Comparison of ENCODE assay signal across 1 cellular context in the genomic region with DNA sequence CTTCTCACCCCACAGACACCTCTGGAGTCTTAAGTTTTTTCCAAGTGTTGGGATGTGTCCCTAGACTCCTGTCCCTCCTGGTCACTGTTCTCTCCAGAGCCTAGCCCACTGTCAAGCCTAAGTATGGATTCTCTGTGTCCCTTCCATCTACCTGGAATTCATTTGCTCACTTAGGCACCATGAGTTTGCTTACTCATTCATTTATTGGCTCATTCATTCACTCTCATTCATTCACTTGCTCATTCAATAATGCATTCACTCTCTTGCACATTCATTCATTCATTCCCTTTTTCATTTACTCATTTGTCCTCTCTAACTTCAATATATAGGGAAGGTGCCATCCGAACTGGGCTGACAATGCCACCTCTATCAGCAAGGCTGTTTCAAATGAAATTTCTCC.
A peak's percentile ranks its signal among the peaks of the same experiment; 100 is the strongest.
TF ChIP-seq lines count a peak whose summit lies in the region.

No MANE protein-coding gene starts in this region.

TF ChIP-seq in K562, 482 proteins besides CTCF, POLR2A, EP300 and RAD21:
- TF ChIP-seq E2F1 (CRISPR knock-in tag; IDR thresholded peaks at IDR 0.05), result no peak
- TF ChIP-seq RBM17 (IDR thresholded peaks at IDR 0.05; ENCODE audit: borderline replicate concordance, low read depth, low read length), result no peak
- TF ChIP-seq NFE2 (IDR thresholded peaks at IDR 0.05; ENCODE audit: low read depth), result 0 out of 2 replicates have a peak, but pooled peaks have one; percentile 6
- peak; percentile 54 for TF ChIP-seq ZNF316 (IDR thresholded peaks at IDR 0.05)
- TF ChIP-seq C11orf30 (IDR thresholded peaks at IDR 0.05; ENCODE audit: low read depth), result peak; percentile 29; the same call in 1 of the 2 replicates
- peak; percentile 95 for TF ChIP-seq ZNF24 (IDR thresholded peaks at IDR 0.05)
